In genomic region chr11:111765320-111765983, GRCh38 we compare ENCODE assay signal across 8 cellular contexts. TPM values are rescaled to one million over a fixed set of nuclear protein-coding genes. Genes with fewer than 3 reads are reported as not detected.
A peak's percentile ranks its signal among the peaks of the same experiment; 100 is the strongest.
DNase-seq lines count a peak whose midpoint lies in the region; ATAC-seq, FAIRE-seq and TF ChIP-seq lines count a peak whose summit lies in the region.

No MANE protein-coding gene starts in this region.

- TF ChIP-seq CTCF in bronchial epithelial cell (IDR thresholded peaks at IDR 0.05; ENCODE audit: insufficient read depth, low read length, severe bottlenecking) (no peak), thyroid gland (IDR thresholded peaks at IDR 0.05) (no peak)

- peak overlapping the region; percentile 74 for H3K9ac ChIP-seq in Karpas-422 (ENCODE audit: low read length)

- H3K9me3 ChIP-seq in Karpas-422 (ENCODE audit: low read length) (no peaks in the 10 kb centered on the region), thyroid gland (no peaks in the 10 kb centered on the region)

- H3K4me3 ChIP-seq in Karpas-422 (ENCODE audit: low read length) (peak overlapping the region; percentile 63), bronchial epithelial cell (ENCODE audit: low read depth, low read length) (peak overlapping the region; percentile 92), thyroid gland (replicated peaks in 1 of 3) (peak overlapping the region; percentile 64 to 93 (median 89))

- ATAC-seq in GM21717 (IDR thresholded peaks at IDR 0.05; ENCODE audit: unreplicated experiment) (peak; percentile 39), left lobe of liver (peak; percentile 36)

- H2AFZ ChIP-seq in Karpas-422 (ENCODE audit: low read length), result peak overlapping the region; percentile 97

- intact Hi-C loops in thyroid gland (cut with DNase I), result no loop called here

- H3K4me2 ChIP-seq in Karpas-422 (ENCODE audit: low read depth, low read length, poor library complexity, severe bottlenecking), result peak overlapping the region; percentile 69

- no peak for TF ChIP-seq POLR2A in GM12891 (IDR thresholded peaks at IDR 0.05; ENCODE audit: low read depth, low read length)
- TF ChIP-seq POLR2A in thyroid gland (IDR thresholded peaks at IDR 0.05), result no peak

- FAIRE-seq in GM12891 (lab: Jason Lieb, UNC) (peak; percentile 31), bronchial epithelial cell (lab: Jason Lieb, UNC) (no peak)

- peaks cover 57% of the 10 kb centered on the region for H3K79me2 ChIP-seq in Karpas-422 (ENCODE audit: low read length)

- H3K27me3 ChIP-seq in Karpas-422 (ENCODE audit: low read length) (no peaks in the 10 kb centered on the region), bronchial epithelial cell (ENCODE audit: control insufficient read depth, insufficient read depth, low read length) (no peaks in the 10 kb centered on the region), thyroid gland (no peaks in the 10 kb centered on the region)

- H3K9me2 ChIP-seq in Karpas-422 (replicated peaks; ENCODE audit: insufficient read depth, low read length), result no peaks in the 10 kb centered on the region

- peaks cover 41% of the 10 kb centered on the region for H3K36me3 ChIP-seq in Karpas-422 (ENCODE audit: insufficient read depth, low read length)
- peaks cover 5% of the 10 kb centered on the region for H3K36me3 ChIP-seq in bronchial epithelial cell (ENCODE audit: control insufficient read depth, insufficient read depth, low read length)
- H3K36me3 ChIP-seq in thyroid gland, result peaks cover 5 to 10% of the 10 kb centered on the region in 2 donors

- H3K4me1 ChIP-seq in Karpas-422 (ENCODE audit: low read length) (peaks cover 32% of the 10 kb centered on the region), thyroid gland (peaks cover 7 to 11% of the 10 kb centered on the region in 2 donors)

- DNase-seq in GM12891 (ENCODE audit: insufficient read length, low spot score) (peak; percentile 32), Karpas-422 (peak; percentile 80), bronchial epithelial cell (ENCODE audit: low read depth) (peak; percentile 15), left lobe of liver (ENCODE audit: low spot score) (no peak), thyroid gland (peak in 1 of 2 donors; percentile 27), glomerular visceral epithelial cell (ENCODE audit: extremely low spot score) (no peak), SHP77 (lab: John Stamatoyannopoulos, UW) (no peak)

- H4K20me1 ChIP-seq in Karpas-422 (ENCODE audit: insufficient read depth, low read depth, low read length), result no peaks in the 10 kb centered on the region

- 3 to 4% methylated on average over 13 to 21 of the region's 28 CpGs for WGBS in thyroid gland, 2 donors

- peak overlapping the region; percentile 2 for H3K27ac ChIP-seq in Karpas-422 (ENCODE audit: low read length)
- H3K27ac ChIP-seq in thyroid gland, result peak overlapping the region; percentile 89 to 98 (median 93)

TF ChIP-seq in GM12891, 5 proteins besides CTCF, POLR2A, EP300 and RAD21:
- TF ChIP-seq TAF1 (IDR thresholded peaks at IDR 0.05; ENCODE audit: low read depth, low read length) (no peak), SPI1 (IDR thresholded peaks at IDR 0.05; ENCODE audit: low read depth, low read length) (no peak), PAX5 (IDR thresholded peaks at IDR 0.05; ENCODE audit: insufficient read depth, low read length, severe bottlenecking) (no peak), POU2F2 (IDR thresholded peaks at IDR 0.05; ENCODE audit: low read depth, low read length) (no peak), POLR2AphosphoS5 (IDR thresholded peaks at IDR 0.05; ENCODE audit: low read depth, low read length) (no peak)

RNA-seq across cellular contexts. Expression of gene PPP2R1B, which starts 0.7 kb away (rescaled TPM):
- 12.8 TPM for polyA plus RNA-seq in GM12891 (2012; ENCODE audit: low read depth, missing spikeins)
- total RNA-seq in Karpas-422 (2014; rRNA removed; shearing (Covaris generic); ENCODE audit: low replicate concordance), result 145 and 211 TPM in 2 replicates
- total RNA-seq in bronchial epithelial cell (26.1 and 27.8 TPM in 2 replicates), left lobe of liver (79.5 TPM), thyroid gland (10 to 100 TPM; 22.4 to 39.2 (median 25.3) TPM)

Comparison
In these comparisons a context has a peak if more than half of its experiments do, and no peak if none do; other contexts are left out.
1. DNase-seq: peak in GM12891 (single experiment), Karpas-422 (single experiment) and bronchial epithelial cell (single experiment); none in left lobe of liver (single experiment), glomerular visceral epithelial cell (single experiment) and SHP77 (0 of 2).
2. Peak in every context shown above with its lines, with median percentiles within 50 percentile points of each other: H3K4me3 ChIP-seq.